ENCODE assay signal across 14 cellular contexts in the genomic region with DNA sequence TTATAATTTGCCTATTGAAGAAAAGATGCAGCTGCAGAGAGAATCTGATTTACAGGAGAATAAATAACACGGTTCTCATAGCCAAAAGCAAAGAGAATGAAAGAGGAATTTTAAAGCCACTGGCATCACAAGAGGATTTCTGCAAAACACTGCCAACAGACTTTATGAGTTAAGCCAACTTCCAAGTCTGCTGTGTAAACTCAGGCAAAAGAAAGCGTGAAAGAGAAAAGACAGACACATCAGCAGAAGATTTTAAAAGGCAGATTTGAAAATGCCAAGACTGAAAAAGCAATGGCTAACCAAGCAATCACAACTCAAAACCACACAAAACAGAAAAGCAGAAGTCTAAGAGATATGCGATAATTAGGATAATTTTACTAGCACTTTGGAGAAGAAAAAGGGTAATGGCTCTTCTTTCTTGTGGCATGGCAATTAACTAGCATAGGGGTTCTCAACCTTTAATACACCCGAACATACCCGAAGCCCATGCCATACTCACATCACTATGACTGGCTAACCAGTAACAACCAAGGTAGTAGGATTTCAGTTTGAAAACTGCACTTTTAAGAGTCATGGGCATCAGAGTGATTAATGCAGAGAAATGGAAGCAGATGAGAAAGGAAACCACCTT. TPM values are rescaled to one million over a fixed set of nuclear protein-coding genes. Genes with fewer than 3 reads are reported as not detected.
A peak's percentile ranks its signal among the peaks of the same experiment; 100 is the strongest.
DNase-seq lines count a peak whose midpoint lies in the region; ATAC-seq and TF ChIP-seq lines count a peak whose summit lies in the region.
"Had no signal": no experiment of that assay in that cellular context is flagged by ENCODE, and none has a peak within 500 bp of the region (broad histone marks: within the 10 kb centered on the region; RNA-seq: fewer than 3 reads in every experiment).

No MANE protein-coding gene starts in this region.

- no peak for ATAC-seq in stimulated activated naive CD8-positive, alpha-beta T cell treated with anti-CD3 and anti-CD28 coated beads, Interleukin-15, Interleukin-2, amounts not matched to agents 100 U/mL and 50 U/mL, for 24 hours
- ATAC-seq in HG03571 (IDR thresholded peaks at IDR 0.05; ENCODE audit: unreplicated experiment) (no peak), left lobe of liver (no peak), GM21529 (IDR thresholded peaks at IDR 0.05; ENCODE audit: unreplicated experiment) (no peak), GM18517 (IDR thresholded peaks at IDR 0.05; ENCODE audit: unreplicated experiment) (no peak)
- ATAC-seq: left lung had no signal

- H4K20me1 ChIP-seq in SU-DHL-6 (ENCODE audit: low read depth, low read length): no peaks in the 10 kb centered on the region

- no peak for DNase-seq in stimulated activated naive CD8-positive, alpha-beta T cell treated with anti-CD3 and anti-CD28 coated beads, Interleukin-15, Interleukin-2, amounts not matched to agents 100 U/mL and 50 U/mL, for 24 hours
- peak; percentile 18 for DNase-seq in fibroblast of peridontal ligament (ENCODE audit: extremely low read depth)
- DNase-seq in left lobe of liver (ENCODE audit: low spot score): no peak
- DNase-seq: effector CD4-positive, alpha-beta T cell; head of caudate nucleus; left lung; NCI-H1436 treated with DMSO at 0.1 percent for 48 hours; NCI-H82; ovary had no signal

- peak overlapping the region; percentile 23 for H3K27ac Mint-ChIP-seq in stimulated activated naive CD8-positive, alpha-beta T cell treated with anti-CD3 and anti-CD28 coated beads, Interleukin-15, Interleukin-2, amounts not matched to agents 100 ng/mL and 50 ng/mL, for 24 hours

- H3K27me3 ChIP-seq in SU-DHL-6 (ENCODE audit: low read length): no peaks in the 10 kb centered on the region
- H3K27me3 ChIP-seq: left lung, ovary had no signal

- H3F3A ChIP-seq in SU-DHL-6 (ENCODE audit: insufficient read depth): peaks cover 76% of the 10 kb centered on the region

- no peaks in the 10 kb centered on the region for H3K27me3 Mint-ChIP-seq in stimulated activated naive CD8-positive, alpha-beta T cell treated with anti-CD3 and anti-CD28 coated beads, Interleukin-15, Interleukin-2, amounts not matched to agents 100 ng/mL and 50 ng/mL, for 24 hours

- H3K9me3 ChIP-seq in SU-DHL-6 (ENCODE audit: insufficient read depth, low read length): no peaks in the 10 kb centered on the region
- H3K9me3 ChIP-seq: left lung, ovary had no signal

- no peak overlapping the region for H2AFZ ChIP-seq in SU-DHL-6 (ENCODE audit: low read depth, low read length, severe bottlenecking)

- no peaks in the 10 kb centered on the region for H3K9me3 Mint-ChIP-seq in stimulated activated naive CD8-positive, alpha-beta T cell treated with anti-CD3 and anti-CD28 coated beads, Interleukin-15, Interleukin-2, amounts not matched to agents 100 ng/mL and 50 ng/mL, for 24 hours

- peak overlapping the region; percentile 12 for H3K4me3 Mint-ChIP-seq in stimulated activated naive CD8-positive, alpha-beta T cell treated with anti-CD3 and anti-CD28 coated beads, Interleukin-15, Interleukin-2, amounts not matched to agents 100 ng/mL and 50 ng/mL, for 24 hours

- peak overlapping the region; percentile 50 for H3K4me2 ChIP-seq in SU-DHL-6 (ENCODE audit: low read depth, low read length, poor library complexity, severe bottlenecking)

- H3K4me1 Mint-ChIP-seq in stimulated activated naive CD8-positive, alpha-beta T cell treated with anti-CD3 and anti-CD28 coated beads, Interleukin-15, Interleukin-2, amounts not matched to agents 100 ng/mL and 50 ng/mL, for 24 hours (ENCODE audit: low read depth): peaks cover 72% of the 10 kb centered on the region

- H3K79me2 ChIP-seq in SU-DHL-6 (ENCODE audit: insufficient read depth, low read length): peaks cover 89% of the 10 kb centered on the region

- H3K9me2 ChIP-seq in SU-DHL-6 (replicated peaks; ENCODE audit: insufficient read depth, low read length): no peaks in the 10 kb centered on the region

- H3K9ac ChIP-seq in SU-DHL-6 (ENCODE audit: low read length): peak overlapping the region; percentile 29

- H3K27ac ChIP-seq in SU-DHL-6 (ENCODE audit: low read depth, low read length): peak overlapping the region; percentile 78
- H3K27ac ChIP-seq: left lung, ovary had no signal

- peaks cover 77% of the 10 kb centered on the region for H3K36me3 Mint-ChIP-seq in stimulated activated naive CD8-positive, alpha-beta T cell treated with anti-CD3 and anti-CD28 coated beads, Interleukin-15, Interleukin-2, amounts not matched to agents 100 ng/mL and 50 ng/mL, for 24 hours (ENCODE audit: low read depth)

- H3K36me3 ChIP-seq in SU-DHL-6 (ENCODE audit: low read length): peaks cover 56% of the 10 kb centered on the region

- TF ChIP-seq CTCF in SU-DHL-6 (IDR thresholded peaks at IDR 0.05; ENCODE audit: insufficient read depth, low read length, poor library complexity, severe bottlenecking): no peak

- no peak overlapping the region for H3K4me3 ChIP-seq in SU-DHL-6 (ENCODE audit: insufficient read depth, low read length, poor library complexity, severe bottlenecking)
- H3K4me3 ChIP-seq: left lung, ovary had no signal

RNA-seq across cellular contexts. Expression of gene DARS1, which starts 4.9 kb away (rescaled TPM):
- 19.9 TPM for total RNA-seq in left lobe of liver
